ENCODE assay signal across 2 cellular contexts in the genomic region with DNA sequence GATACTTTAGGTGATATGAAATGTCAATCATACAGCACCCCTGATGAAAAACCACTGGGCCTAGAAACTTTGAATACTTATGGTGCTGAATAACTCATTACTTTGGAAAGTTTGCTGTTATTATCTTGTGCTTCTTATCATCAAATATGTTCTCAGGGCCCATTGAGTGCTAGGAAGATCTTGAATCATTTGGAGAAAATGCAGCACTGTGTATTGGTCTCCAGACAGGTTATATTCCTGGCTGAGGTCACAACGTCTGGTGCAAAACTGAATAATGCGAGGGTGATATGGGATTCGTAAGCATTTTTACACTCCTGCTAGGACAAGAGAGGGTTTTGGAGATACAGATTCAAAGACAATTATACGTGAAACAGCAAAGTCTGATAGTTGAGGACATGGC.
TF ChIP-seq lines count a peak whose summit lies in the region.

No MANE protein-coding gene starts in this region.

TF ChIP-seq in SK-N-SH, 30 proteins besides CTCF, POLR2A, EP300 and RAD21 (continued from another document):
- TF ChIP-seq, protein P1, sequence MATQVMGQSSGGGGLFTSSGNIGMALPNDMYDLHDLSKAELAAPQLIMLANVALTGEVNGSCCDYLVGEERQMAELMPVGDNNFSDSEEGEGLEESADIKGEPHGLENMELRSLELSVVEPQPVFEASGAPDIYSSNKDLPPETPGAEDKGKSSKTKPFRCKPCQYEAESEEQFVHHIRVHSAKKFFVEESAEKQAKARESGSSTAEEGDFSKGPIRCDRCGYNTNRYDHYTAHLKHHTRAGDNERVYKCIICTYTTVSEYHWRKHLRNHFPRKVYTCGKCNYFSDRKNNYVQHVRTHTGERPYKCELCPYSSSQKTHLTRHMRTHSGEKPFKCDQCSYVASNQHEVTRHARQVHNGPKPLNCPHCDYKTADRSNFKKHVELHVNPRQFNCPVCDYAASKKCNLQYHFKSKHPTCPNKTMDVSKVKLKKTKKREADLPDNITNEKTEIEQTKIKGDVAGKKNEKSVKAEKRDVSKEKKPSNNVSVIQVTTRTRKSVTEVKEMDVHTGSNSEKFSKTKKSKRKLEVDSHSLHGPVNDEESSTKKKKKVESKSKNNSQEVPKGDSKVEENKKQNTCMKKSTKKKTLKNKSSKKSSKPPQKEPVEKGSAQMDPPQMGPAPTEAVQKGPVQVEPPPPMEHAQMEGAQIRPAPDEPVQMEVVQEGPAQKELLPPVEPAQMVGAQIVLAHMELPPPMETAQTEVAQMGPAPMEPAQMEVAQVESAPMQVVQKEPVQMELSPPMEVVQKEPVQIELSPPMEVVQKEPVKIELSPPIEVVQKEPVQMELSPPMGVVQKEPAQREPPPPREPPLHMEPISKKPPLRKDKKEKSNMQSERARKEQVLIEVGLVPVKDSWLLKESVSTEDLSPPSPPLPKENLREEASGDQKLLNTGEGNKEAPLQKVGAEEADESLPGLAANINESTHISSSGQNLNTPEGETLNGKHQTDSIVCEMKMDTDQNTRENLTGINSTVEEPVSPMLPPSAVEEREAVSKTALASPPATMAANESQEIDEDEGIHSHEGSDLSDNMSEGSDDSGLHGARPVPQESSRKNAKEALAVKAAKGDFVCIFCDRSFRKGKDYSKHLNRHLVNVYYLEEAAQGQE (IDR thresholded peaks at IDR 0.05; ENCODE audit: low read depth, low read length) = no peak
- no peak for TF ChIP-seq TEAD4 (IDR thresholded peaks at IDR 0.05; ENCODE audit: borderline replicate concordance, insufficient read depth)
- TF ChIP-seq, protein P2, sequence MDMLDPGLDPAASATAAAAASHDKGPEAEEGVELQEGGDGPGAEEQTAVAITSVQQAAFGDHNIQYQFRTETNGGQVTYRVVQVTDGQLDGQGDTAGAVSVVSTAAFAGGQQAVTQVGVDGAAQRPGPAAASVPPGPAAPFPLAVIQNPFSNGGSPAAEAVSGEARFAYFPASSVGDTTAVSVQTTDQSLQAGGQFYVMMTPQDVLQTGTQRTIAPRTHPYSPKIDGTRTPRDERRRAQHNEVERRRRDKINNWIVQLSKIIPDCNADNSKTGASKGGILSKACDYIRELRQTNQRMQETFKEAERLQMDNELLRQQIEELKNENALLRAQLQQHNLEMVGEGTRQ (IDR thresholded peaks at IDR 0.05; ENCODE audit: borderline replicate concordance, low read depth, low read length) = no peak
- no peak for TF ChIP-seq MXI1 (IDR thresholded peaks at IDR 0.05; ENCODE audit: low read depth, low read length)
- TF ChIP-seq GABPA (IDR thresholded peaks at IDR 0.05; ENCODE audit: low read depth) = no peak
- no peak for TF ChIP-seq SIN3A (IDR thresholded peaks at IDR 0.05; ENCODE audit: borderline replicate concordance, low read depth, low read length)

TF ChIP-seq in SK-N-SH treated with all-trans-retinoic acid at 6 μM for 48 hours, 23 proteins besides CTCF, POLR2A, EP300 and RAD21 (continued from another document):
- TF ChIP-seq, protein P3, sequence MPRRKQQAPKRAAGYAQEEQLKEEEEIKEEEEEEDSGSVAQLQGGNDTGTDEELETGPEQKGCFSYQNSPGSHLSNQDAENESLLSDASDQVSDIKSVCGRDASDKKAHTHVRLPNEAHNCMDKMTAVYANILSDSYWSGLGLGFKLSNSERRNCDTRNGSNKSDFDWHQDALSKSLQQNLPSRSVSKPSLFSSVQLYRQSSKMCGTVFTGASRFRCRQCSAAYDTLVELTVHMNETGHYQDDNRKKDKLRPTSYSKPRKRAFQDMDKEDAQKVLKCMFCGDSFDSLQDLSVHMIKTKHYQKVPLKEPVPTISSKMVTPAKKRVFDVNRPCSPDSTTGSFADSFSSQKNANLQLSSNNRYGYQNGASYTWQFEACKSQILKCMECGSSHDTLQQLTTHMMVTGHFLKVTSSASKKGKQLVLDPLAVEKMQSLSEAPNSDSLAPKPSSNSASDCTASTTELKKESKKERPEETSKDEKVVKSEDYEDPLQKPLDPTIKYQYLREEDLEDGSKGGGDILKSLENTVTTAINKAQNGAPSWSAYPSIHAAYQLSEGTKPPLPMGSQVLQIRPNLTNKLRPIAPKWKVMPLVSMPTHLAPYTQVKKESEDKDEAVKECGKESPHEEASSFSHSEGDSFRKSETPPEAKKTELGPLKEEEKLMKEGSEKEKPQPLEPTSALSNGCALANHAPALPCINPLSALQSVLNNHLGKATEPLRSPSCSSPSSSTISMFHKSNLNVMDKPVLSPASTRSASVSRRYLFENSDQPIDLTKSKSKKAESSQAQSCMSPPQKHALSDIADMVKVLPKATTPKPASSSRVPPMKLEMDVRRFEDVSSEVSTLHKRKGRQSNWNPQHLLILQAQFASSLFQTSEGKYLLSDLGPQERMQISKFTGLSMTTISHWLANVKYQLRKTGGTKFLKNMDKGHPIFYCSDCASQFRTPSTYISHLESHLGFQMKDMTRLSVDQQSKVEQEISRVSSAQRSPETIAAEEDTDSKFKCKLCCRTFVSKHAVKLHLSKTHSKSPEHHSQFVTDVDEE (CRISPR knock-in tag; IDR thresholded peaks at IDR 0.05) = no peak
- TF ChIP-seq GLIS3 (CRISPR knock-in tag; IDR thresholded peaks at IDR 0.05) = no peak
- no peak for TF ChIP-seq OSR1 (CRISPR knock-in tag; IDR thresholded peaks at IDR 0.05)
- no peak for TF ChIP-seq TOX (CRISPR knock-in tag; IDR thresholded peaks at IDR 0.05; ENCODE audit: borderline replicate concordance)
- no peak for TF ChIP-seq ZNF565 (CRISPR knock-in tag; conservative IDR thresholded peaks at IDR 0.05; ENCODE audit: low read depth)
- TF ChIP-seq ZFP3 (CRISPR knock-in tag; IDR thresholded peaks at IDR 0.05) = no peak
- TF ChIP-seq SNAI2 (CRISPR knock-in tag; IDR thresholded peaks at IDR 0.05) = no peak
- TF ChIP-seq, protein P4, sequence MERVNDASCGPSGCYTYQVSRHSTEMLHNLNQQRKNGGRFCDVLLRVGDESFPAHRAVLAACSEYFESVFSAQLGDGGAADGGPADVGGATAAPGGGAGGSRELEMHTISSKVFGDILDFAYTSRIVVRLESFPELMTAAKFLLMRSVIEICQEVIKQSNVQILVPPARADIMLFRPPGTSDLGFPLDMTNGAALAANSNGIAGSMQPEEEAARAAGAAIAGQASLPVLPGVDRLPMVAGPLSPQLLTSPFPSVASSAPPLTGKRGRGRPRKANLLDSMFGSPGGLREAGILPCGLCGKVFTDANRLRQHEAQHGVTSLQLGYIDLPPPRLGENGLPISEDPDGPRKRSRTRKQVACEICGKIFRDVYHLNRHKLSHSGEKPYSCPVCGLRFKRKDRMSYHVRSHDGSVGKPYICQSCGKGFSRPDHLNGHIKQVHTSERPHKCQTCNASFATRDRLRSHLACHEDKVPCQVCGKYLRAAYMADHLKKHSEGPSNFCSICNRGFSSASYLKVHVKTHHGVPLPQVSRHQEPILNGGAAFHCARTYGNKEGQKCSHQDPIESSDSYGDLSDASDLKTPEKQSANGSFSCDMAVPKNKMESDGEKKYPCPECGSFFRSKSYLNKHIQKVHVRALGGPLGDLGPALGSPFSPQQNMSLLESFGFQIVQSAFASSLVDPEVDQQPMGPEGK (CRISPR knock-in tag; IDR thresholded peaks at IDR 0.05; ENCODE audit: borderline replicate concordance) = no peak
- TF ChIP-seq BACH2 (CRISPR knock-in tag; IDR thresholded peaks at IDR 0.05; ENCODE audit: borderline replicate concordance) = no peak
- no peak for TF ChIP-seq PPARA (CRISPR knock-in tag; IDR thresholded peaks at IDR 0.05; ENCODE audit: borderline replicate concordance)
- no peak for TF ChIP-seq ZNF8 (CRISPR knock-in tag; IDR thresholded peaks at IDR 0.05)
- no peak for TF ChIP-seq CSDC2 (CRISPR knock-in tag; IDR thresholded peaks at IDR 0.05)
- TF ChIP-seq ZC3H10 (CRISPR knock-in tag; IDR thresholded peaks at IDR 0.05) = no peak
- TF ChIP-seq ESRRG (CRISPR knock-in tag; IDR thresholded peaks at IDR 0.05) = no peak
